In the genomic region with DNA sequence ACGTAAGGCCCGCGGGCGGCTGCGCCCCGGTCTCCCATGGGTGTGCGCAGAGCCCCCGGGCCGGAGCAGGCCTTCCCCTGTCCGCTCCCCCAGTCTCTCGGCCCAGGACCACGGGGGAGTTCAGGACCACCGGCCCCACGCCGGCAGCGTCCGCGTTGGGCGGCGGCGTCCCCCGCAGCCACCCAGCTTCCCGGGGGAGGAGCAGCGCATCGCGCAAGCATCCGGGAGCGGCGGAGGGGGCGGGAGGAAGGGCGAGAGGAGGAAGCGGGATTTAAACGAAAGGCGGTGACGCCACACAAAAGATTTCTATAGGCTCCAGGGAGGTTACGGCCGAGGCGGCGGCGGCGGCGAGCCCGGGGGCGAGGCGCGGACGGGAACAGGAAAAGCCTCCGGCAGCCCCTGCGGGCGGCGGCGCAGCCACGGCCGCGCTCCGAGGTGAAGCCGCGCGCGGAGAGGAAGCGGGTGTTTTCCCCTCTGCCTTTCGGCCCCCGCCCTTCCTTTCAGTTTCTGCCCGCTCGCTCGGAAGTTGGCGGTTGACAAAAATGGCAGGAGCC, we compare ENCODE assay signal across 8 cellular contexts. TPM values are rescaled to one million over a fixed set of nuclear protein-coding genes. Genes with fewer than 3 reads are reported as not detected.
DNase-seq lines count a peak whose midpoint lies in the region; ATAC-seq, FAIRE-seq and TF ChIP-seq lines count a peak whose summit lies in the region.

A gene (plus strand): TSS at position 298 of the 554 bp plus-strand sequence. CDS start 1,349 bp downstream, outside the sequence.

- peaks cover 3% of the 10 kb centered on the region; the same call in 1 of the 2 replicates for H3K9me1 ChIP-seq in IMR-90 (ENCODE audit: insufficient read depth, low read length)

- H3K9me3 ChIP-seq in IMR-90 (ENCODE audit: control insufficient read depth, insufficient read depth, low read length): no peaks in the 10 kb centered on the region
- no peaks in the 10 kb centered on the region for H3K9me3 ChIP-seq in mucosa of descending colon

- peak within 1 kb of the TSS; percentile 1 for H2BK15ac ChIP-seq in IMR-90 (ENCODE audit: low read depth, low read length)

- intact Hi-C loops in IMR-90 (cut with micrococcal nuclease): loop anchor here (2.0 to 5.0 kb wide), 2 partner anchors 97 to 266 kb away; no protein-coding TSS in a partner anchor
- intact Hi-C loops in mucosa of descending colon (cut with DNase I, micrococcal nuclease): no loop called here

- peak within 1 kb of the TSS; percentile 55 for H2BK120ac ChIP-seq in IMR-90 (ENCODE audit: low read depth, low read length)

- ATAC-seq in GM21526 (IDR thresholded peaks at IDR 0.05; ENCODE audit: low FRiP score, unreplicated experiment): peak; percentile 54
- ATAC-seq in IMR-90 (ENCODE audit: low read depth): peak; percentile 84
- peak; percentile 87 for ATAC-seq in mucosa of descending colon

- H4K91ac ChIP-seq in IMR-90 (ENCODE audit: insufficient read depth, low read depth, low read length): peak within 1 kb of the TSS; percentile 83

- H3K14ac ChIP-seq in IMR-90 (replicated peaks; ENCODE audit: low read depth, low read length): peak within 1 kb of the TSS; percentile 92

- H3K9ac ChIP-seq in IMR-90 (ENCODE audit: low read depth, low read length): peak within 1 kb of the TSS; percentile 85

- H2BK5ac ChIP-seq in IMR-90 (ENCODE audit: low read depth, low read length, poor library complexity, severe bottlenecking): peak within 1 kb of the TSS; percentile 91

- H2AK5ac ChIP-seq in IMR-90 (ENCODE audit: low read depth, low read length): peak within 1 kb of the TSS; percentile 44

- BruUV-seq in IMR-90 (replicated peaks; lab: Mats Ljungman, UMichigan): no TSS peak

- DNase-seq in D721Med (ENCODE audit: insufficient read length, low spot score) (peak; percentile 84), IMR-90 (peak; percentile 92), OCI-M1 (lab: John Stamatoyannopoulos, UW) (peak; percentile 87), activated T-cell treated with anti-CD3 and anti-CD28 coated beads for 24 hours (ENCODE audit: low read depth) (peak; percentile 82), epithelial cell of esophagus (ENCODE audit: low read depth) (peak; percentile 94), mucosa of descending colon (peak; percentile 93 to 95 (median 95))
- peak; percentile 53 to 62 for DNase-seq in stimulated activated CD8-positive, alpha-beta memory T cell treated with anti-CD3 and anti-CD28 coated beads, Interleukin-4, amount 100 ng/mL, for 1 hour (ENCODE audit: low read depth in 2 of 2, low spot score in 1 of 2)

- H3K27me3 ChIP-seq in IMR-90 (ENCODE audit: control insufficient read depth, insufficient read depth, low read length): no peaks in the 10 kb centered on the region

- peak; percentile 91 for TF ChIP-seq POLR2A in IMR-90 (IDR thresholded peaks at IDR 0.05; ENCODE audit: low read depth, low read length)

- peak within 1 kb of the TSS; percentile 82 for H3K18ac ChIP-seq in IMR-90 (ENCODE audit: low read depth, low read length)

- in situ Hi-C loops in IMR-90 (cut with MboI; ENCODE audit: low sequenced_read_pairs): no loop called here

- H2AK9ac ChIP-seq in IMR-90 (replicated peaks; ENCODE audit: low read depth, low read length, poor library complexity): peak within 1 kb of the TSS; percentile 97

- H3K56ac ChIP-seq in IMR-90 (ENCODE audit: extremely low read depth, insufficient read depth, low read length): peak within 1 kb of the TSS; percentile 77

- no peak for TF ChIP-seq RAD21 in IMR-90 (IDR thresholded peaks at IDR 0.05; ENCODE audit: low read length)

- 0% methylated on average over 36 of the region's 67 CpGs; no CpG with 5 or more reads in 1 of the 2 experiments for WGBS in IMR-90 (ENCODE audit: extremely low coverage in 2 of 2, insufficient read length in 1 of 2), 2 experiments

- dilution Hi-C loops in IMR-90 (cut with HindIII; ENCODE audit: low sequenced_read_pairs, unreplicated experiment): no loop called here

- POLR2A ChIA-PET in IMR-90 (lab: Charles Lee; ENCODE audit: unreplicated experiment): interaction anchor here (0.6 to 1.4 kb wide), 5 partner anchors 9 to 411 kb away, joined by 3 to 12 read pairs (median 3); no protein-coding TSS in a partner anchor

- peak within 1 kb of the TSS; percentile 86 for H3K27ac ChIP-seq in IMR-90 (ENCODE audit: insufficient read depth, low read length)

- H2BK20ac ChIP-seq in IMR-90 (ENCODE audit: low read depth, low read length): no peak within 1 kb of the TSS

- peak within 1 kb of the TSS; percentile 89 for H3K4me3 ChIP-seq in IMR-90 (ENCODE audit: insufficient read depth, low read depth, low read length)
- peak within 1 kb of the TSS; percentile 80 for H3K4me3 ChIP-seq in epithelial cell of esophagus (ENCODE audit: low read length)
- H3K4me3 ChIP-seq in mucosa of descending colon: peak within 1 kb of the TSS; percentile 72

- peaks cover 25 to 37% of the 10 kb centered on the region in 2 experiments for H3K79me1 ChIP-seq in IMR-90 (ENCODE audit: low read depth in 1 of 2, low read length in 2 of 2)

- no peak for FAIRE-seq in D721Med (lab: Jason Lieb, UNC)

- peak within 1 kb of the TSS; percentile 96 for H2AFZ ChIP-seq in IMR-90 (replicated peaks; ENCODE audit: low read length, poor library complexity)

- TF ChIP-seq CTCF in D721Med (IDR thresholded peaks at IDR 0.05; ENCODE audit: insufficient read depth, missing control alignments) (no peak), IMR-90 (conservative IDR thresholded peaks at IDR 0.05; ENCODE audit: low read depth, low read length) (no peak), epithelial cell of esophagus (IDR thresholded peaks at IDR 0.05; ENCODE audit: insufficient read depth, low read depth, low read length, missing control alignments) (no peak), mucosa of descending colon (IDR thresholded peaks at IDR 0.05) (no peak)

- peak within 1 kb of the TSS; percentile 97 for H3K4me2 ChIP-seq in IMR-90 (ENCODE audit: low read depth, low read length)

- peak within 1 kb of the TSS; percentile 95 for H4K5ac ChIP-seq in IMR-90 (ENCODE audit: low read depth, low read length)

- H3K23ac ChIP-seq in IMR-90 (ENCODE audit: low read depth, low read length): peak within 1 kb of the TSS; percentile 95

- CTCF ChIA-PET in IMR-90 (lab: Yijun Ruan, JAX): no interaction called here

- H4K20me1 ChIP-seq in IMR-90 (ENCODE audit: insufficient read depth, low read length): peaks cover 33% of the 10 kb centered on the region

- H3K36me3 ChIP-seq in IMR-90 (ENCODE audit: control insufficient read depth, insufficient read depth, low read length) (peaks cover 14% of the 10 kb centered on the region; the same call in 1 of the 2 replicates), mucosa of descending colon (ENCODE audit: low read depth) (no peaks in the 10 kb centered on the region)

- H3K4ac ChIP-seq in IMR-90 (ENCODE audit: low read depth, low read length): peak within 1 kb of the TSS; percentile 87

- H4K8ac ChIP-seq in IMR-90 (ENCODE audit: low read depth in 2 of 2, low read length in 2 of 2): peak within 1 kb of the TSS; percentile 41 to 90

- H3K4me1 ChIP-seq in IMR-90 (ENCODE audit: control insufficient read depth, insufficient read depth, low read length): peaks cover 13% of the 10 kb centered on the region
- peaks cover 14% of the 10 kb centered on the region for H3K4me1 ChIP-seq in mucosa of descending colon (ENCODE audit: low read depth)

TF ChIP-seq in IMR-90, 13 proteins besides CTCF, POLR2A, EP300 and RAD21:
- TF ChIP-seq FOS (IDR thresholded peaks at IDR 0.05; ENCODE audit: low read depth, low read length) (no peak), MXI1 (IDR thresholded peaks at IDR 0.05; ENCODE audit: borderline replicate concordance, low read depth, low read length) (0 out of 2 replicates have a peak, but pooled peaks have one; percentile 23), MAZ (IDR thresholded peaks at IDR 0.05; ENCODE audit: borderline replicate concordance, low read depth, low read length) (peak; percentile 43; the same call in 1 of the 2 replicates)

RNA-seq across cellular contexts. Expression of the gene that starts here (rescaled TPM):
- total RNA-seq in IMR-90 (2012; rRNA removed) (2.2 and 2.8 TPM in 2 replicates), mucosa of descending colon (10 to 100 TPM; 18.5 to 20.7 (median 18.6) TPM)
- 6.8 and 9.5 TPM in 2 replicates for polyA plus RNA-seq in IMR-90 (2012; rRNA removed)
- 4.7 and 12.7 TPM in 2 replicates for polyA plus RNA-seq in IMR-90 (2012; cell fraction: cytosol; rRNA removed)
- polyA plus RNA-seq in IMR-90 (2012; cell fraction: nucleus; rRNA removed; ENCODE audit: low replicate concordance): 3.6 and 10.3 TPM in 2 replicates

Comparison
In these comparisons a context has a peak if more than half of its experiments do, and no peak if none do; other contexts are left out.
1. Peak in every context shown above with its lines: DNase-seq, ATAC-seq, H3K4me3 ChIP-seq and H3K27ac ChIP-seq.